ENCODE assay signal across 20 cellular contexts in genomic region chr11:92711913-92712312, GRCh38.
"Had no signal": no experiment of that assay in that cellular context is flagged by ENCODE, and none has a peak within 500 bp of the region (broad histone marks: within the 10 kb centered on the region; RNA-seq: fewer than 3 reads in every experiment).

No MANE protein-coding gene starts in this region.

- H3K36me3 ChIP-seq: brain microvascular endothelial cell, colonic mucosa, esophagus squamous epithelium, heart left ventricle, right atrium auricular region, stomach, transverse colon, uterus had no signal

- H3K4me3 ChIP-seq: colonic mucosa, dorsolateral prefrontal cortex, esophagus squamous epithelium, heart left ventricle, psoas muscle, right atrium auricular region, stomach, transverse colon, uterus had no signal

- DNase-seq: activated gamma-delta T cell treated with Interleukin-2 at 50 U/mL for 16 hours; activated T-cell treated with anti-CD3 and anti-CD28 coated beads, Interleukin-2, amount 50 U/mL, for 1 hour; anterior cingulate cortex; brain microvascular endothelial cell; central memory CD4-positive, alpha-beta T cell; colonic mucosa; dorsolateral prefrontal cortex; esophagus squamous epithelium; heart left ventricle; left ventricle myocardium superior; mammary epithelial cell; natural killer cell; psoas muscle; small intestine; stomach; T-helper 9 cell; transverse colon; uterus had no signal

- H3K27ac ChIP-seq: brain microvascular endothelial cell, colonic mucosa, dorsolateral prefrontal cortex, esophagus squamous epithelium, psoas muscle, right atrium auricular region, stomach, transverse colon, uterus had no signal

- H3K27me3 ChIP-seq: brain microvascular endothelial cell, colonic mucosa, dorsolateral prefrontal cortex, esophagus squamous epithelium, heart left ventricle, right atrium auricular region, stomach, transverse colon, uterus had no signal

- H3K9me3 ChIP-seq: colonic mucosa, esophagus squamous epithelium, heart left ventricle, psoas muscle, right atrium auricular region, stomach, transverse colon, uterus had no signal

- H3K4me1 ChIP-seq: colonic mucosa, psoas muscle, uterus had no signal

- ATAC-seq: left ventricle myocardium superior; natural killer cell; psoas muscle; stimulated activated memory B cell treated with anti-CD40 and anti-IgM and Interleukin-4, amounts not matched to agents 10 μg/mL and 1 μg/mL and 100 μg/mL, for 72 hours had no signal
